ENCODE assay signal across 22 cellular contexts in genomic region chr14:90750191-90750590, GRCh38.
A peak's percentile ranks its signal among the peaks of the same experiment; 100 is the strongest.
DNase-seq lines count a peak whose midpoint lies in the region; ATAC-seq, FAIRE-seq and TF ChIP-seq lines count a peak whose summit lies in the region.
"Had no signal": no experiment of that assay in that cellular context is flagged by ENCODE, and none has a peak within 500 bp of the region (broad histone marks: within the 10 kb centered on the region; RNA-seq: fewer than 3 reads in every experiment).

No MANE protein-coding gene starts in this region.

- H3K4me2 ChIP-seq in HepG2 (ENCODE audit: low read depth, low read length) (no peak overlapping the region), neuronal stem cell (ENCODE audit: insufficient read depth, low read length, poor library complexity, severe bottlenecking) (no peak overlapping the region)
- H3K4me2 ChIP-seq: A549; BLaER1 treated with 17β-estradiol and CSF1 and Interleukin-3, amounts not matched to agents 10 nM and 100 nM had no signal

- no peaks in the 10 kb centered on the region for H3K9me3 ChIP-seq in liver (ENCODE audit: control insufficient read depth in 4 of 4, low read length in 3 of 4)
- no peaks in the 10 kb centered on the region for H3K9me3 ChIP-seq in HepG2 (ENCODE audit: low read length)
- peaks cover 8% of the 10 kb centered on the region for H3K9me3 ChIP-seq in psoas muscle
- H3K9me3 ChIP-seq in skeletal muscle tissue (ENCODE audit: control insufficient read depth in 3 of 3, low read length in 3 of 3) = peaks cover 0 to 4% (median 0%) of the 10 kb centered on the region in 3 donors
- H3K9me3 ChIP-seq in neuronal stem cell (replicated peaks in 1 of 2; ENCODE audit: control insufficient read depth in 2 of 2, insufficient read depth in 1 of 2, low read depth in 1 of 2, low read length in 2 of 2) = peaks cover 0 to 18% of the 10 kb centered on the region in 2 donors

- H3K27me3 ChIP-seq in liver (ENCODE audit: control insufficient read depth in 4 of 4, insufficient read depth in 4 of 4, low read length in 3 of 4) (no peaks in the 10 kb centered on the region), HepG2 (ENCODE audit: control insufficient read depth in 1 of 2, insufficient read depth in 2 of 2, low read length in 2 of 2) (no peaks in the 10 kb centered on the region; a peak in 1 of 5 replicates), psoas muscle (ENCODE audit: insufficient read depth in 3 of 3, low read length in 2 of 3) (no peaks in the 10 kb centered on the region), skeletal muscle tissue (ENCODE audit: control insufficient read depth in 3 of 3, insufficient read depth in 3 of 3, low read length in 3 of 3) (no peaks in the 10 kb centered on the region), brain microvascular endothelial cell (replicated peaks) (no peaks in the 10 kb centered on the region), neuronal stem cell (ENCODE audit: control insufficient read depth in 3 of 3, insufficient read depth in 3 of 3, low read depth in 1 of 3, low read length in 3 of 3) (no peaks in the 10 kb centered on the region)
- H3K27me3 ChIP-seq: BLaER1 treated with 17β-estradiol and CSF1 and Interleukin-3, amounts not matched to agents 10 nM and 100 nM had no signal

- H3K9ac ChIP-seq in liver (ENCODE audit: low read depth in 1 of 2, low read length in 2 of 2) (no peak overlapping the region), HepG2 (ENCODE audit: insufficient read depth, low read depth, low read length) (no peak overlapping the region), skeletal muscle tissue (ENCODE audit: low read depth in 1 of 3, low read length in 3 of 3) (no peak overlapping the region), neuronal stem cell (ENCODE audit: low read depth, low read length, poor library complexity) (no peak overlapping the region)
- H3K9ac ChIP-seq: BLaER1 treated with 17β-estradiol and CSF1 and Interleukin-3, amounts not matched to agents 10 nM and 100 nM had no signal

- FAIRE-seq in HepG2 (lab: Jason Lieb, UNC) = no peak
- FAIRE-seq: A549, D721Med, G401.6, GM12891, GM19239 had no signal

- POLR2A ChIA-PET in HepG2 (lab: Yijun Ruan, JAX) = no interaction called here

- no peak for TF ChIP-seq EP300 in HepG2 (IDR thresholded peaks at IDR 0.05; ENCODE audit: low read depth in 2 of 2, low read length in 2 of 2)
- no peak for TF ChIP-seq EP300 in HepG2 (CRISPR knock-in tag; IDR thresholded peaks at IDR 0.05; ENCODE audit: borderline replicate concordance)

- TF ChIP-seq CTCF in liver (IDR thresholded peaks at IDR 0.05; ENCODE audit: low read depth, low read length, missing input control) (no peak), HepG2 (CRISPR knock-in tag; IDR thresholded peaks at IDR 0.05) (no peak), psoas muscle (IDR thresholded peaks at IDR 0.05) (no peak), brain microvascular endothelial cell (IDR thresholded peaks at IDR 0.05; ENCODE audit: low read depth, low read length, missing control alignments) (no peak)

- no peak overlapping the region for H3K4ac ChIP-seq in neuronal stem cell (ENCODE audit: low read length)

- no peak overlapping the region for H2AFZ ChIP-seq in HepG2 (ENCODE audit: low read length)
- no peak overlapping the region for H2AFZ ChIP-seq in neuronal stem cell (ENCODE audit: low read length)

- no peak overlapping the region for H3K23ac ChIP-seq in neuronal stem cell (ENCODE audit: low read depth, low read length, poor library complexity)

- H3K79me2 ChIP-seq in HepG2 (ENCODE audit: insufficient read depth, low read length) = no peaks in the 10 kb centered on the region

- no peak overlapping the region for H3K4me3 ChIP-seq in liver (ENCODE audit: low read depth in 1 of 3, low read length in 3 of 3)
- no peak overlapping the region for H3K4me3 ChIP-seq in HepG2 (replicated peaks in 1 of 3; ENCODE audit: insufficient read depth in 1 of 3, low read depth in 2 of 3, low read length in 3 of 3)
- H3K4me3 ChIP-seq in psoas muscle = no peak overlapping the region
- H3K4me3 ChIP-seq in skeletal muscle tissue (ENCODE audit: low read length in 3 of 3) = no peak overlapping the region
- H3K4me3 ChIP-seq in brain microvascular endothelial cell (ENCODE audit: low read depth, low read length) = no peak overlapping the region
- no peak overlapping the region for H3K4me3 ChIP-seq in neuronal stem cell (ENCODE audit: low read length in 2 of 2)
- H3K4me3 ChIP-seq: A549; BLaER1 treated with 17β-estradiol and CSF1 and Interleukin-3, amounts not matched to agents 10 nM and 100 nM had no signal

- H4K8ac ChIP-seq in neuronal stem cell (ENCODE audit: low read depth, low read length) = no peak overlapping the region

- H3K4me1 ChIP-seq in liver (ENCODE audit: control insufficient read depth in 4 of 4, insufficient read depth in 4 of 4, low read length in 3 of 4) = peaks cover 0 to 4% (median 1%) of the 10 kb centered on the region in 4 donors
- no peaks in the 10 kb centered on the region for H3K4me1 ChIP-seq in HepG2 (ENCODE audit: insufficient read depth, low read length)
- H3K4me1 ChIP-seq in psoas muscle = peaks cover 17% of the 10 kb centered on the region
- peaks cover 14 to 15% (median 14%) of the 10 kb centered on the region in 3 donors for H3K4me1 ChIP-seq in skeletal muscle tissue (ENCODE audit: control insufficient read depth in 3 of 3, insufficient read depth in 3 of 3, low read length in 3 of 3)
- H3K4me1 ChIP-seq in neuronal stem cell (ENCODE audit: control insufficient read depth in 2 of 2, insufficient read depth in 1 of 2, low read depth in 1 of 2, low read length in 2 of 2) = no peaks in the 10 kb centered on the region
- H3K4me1 ChIP-seq: A549; BLaER1 treated with 17β-estradiol and CSF1 and Interleukin-3, amounts not matched to agents 10 nM and 100 nM had no signal

- H3K27ac ChIP-seq in liver (ENCODE audit: low read depth in 1 of 2, low read length in 2 of 2) (no peak overlapping the region), HepG2 (ENCODE audit: extremely low read length, insufficient read depth, low read length) (no peak overlapping the region), psoas muscle (peak overlapping the region; percentile 98), skeletal muscle tissue (ENCODE audit: low read depth, low read length) (peak overlapping the region; percentile 87), brain microvascular endothelial cell (no peak overlapping the region), neuronal stem cell (replicated peaks; ENCODE audit: low read length) (no peak overlapping the region)
- H3K27ac ChIP-seq: 22Rv1; A549; BLaER1 treated with 17β-estradiol and CSF1 and Interleukin-3, amounts not matched to agents 10 nM and 100 nM; C4-2B had no signal

- BruUV-seq in HepG2 (replicated peaks; lab: Mats Ljungman, UMichigan) = no TSS peak

- H2AK5ac ChIP-seq in neuronal stem cell (ENCODE audit: low read depth, low read length) = no peak overlapping the region

- no peak overlapping the region for H2BK120ac ChIP-seq in neuronal stem cell (ENCODE audit: low read depth, low read length)

- H2BK15ac ChIP-seq in neuronal stem cell (ENCODE audit: low read length) = no peak overlapping the region

- H3K18ac ChIP-seq in neuronal stem cell (ENCODE audit: low read length) = no peak overlapping the region

- no peak overlapping the region for H3K14ac ChIP-seq in neuronal stem cell (ENCODE audit: low read length)

- H4K91ac ChIP-seq in neuronal stem cell (ENCODE audit: low read depth, low read length, poor library complexity) = no peak overlapping the region

- H3K79me1 ChIP-seq in neuronal stem cell (ENCODE audit: low read depth, low read length) = no peaks in the 10 kb centered on the region

- TF ChIP-seq POLR2A in HepG2 (IDR thresholded peaks at IDR 0.05; ENCODE audit: insufficient read depth in 1 of 2, low read depth in 2 of 2, low read length in 2 of 2) = no peak

- CTCF ChIA-PET in HepG2 (lab: Yijun Ruan, JAX; ENCODE audit: low intra/inter-chr PET ratio, low total read pairs) = no interaction called here

- intact Hi-C loops in HepG2 (cut with micrococcal nuclease; ENCODE audit: unreplicated experiment) (no loop called here), psoas muscle (cut with DNase I) (no loop called here)

- no peak for DNase-seq in HepG2 (ENCODE audit: low spot score)
- no peak for DNase-seq in left lobe of liver (ENCODE audit: low spot score)
- no peak for DNase-seq in psoas muscle
- no peak for DNase-seq in brain microvascular endothelial cell
- DNase-seq in neuronal stem cell (ENCODE audit: low spot score) = no peak
- DNase-seq: AML-193; CD4-positive, alpha-beta T cell; CD8-positive, alpha-beta memory T cell; COR-L47; DMS79 treated with DMSO at 0.1 percent for 48 hours; GF-D8 had no signal

- ATAC-seq in HepG2 = no peak
- ATAC-seq in left lobe of liver = peak; percentile 74
- ATAC-seq in psoas muscle = peak in 3 of 4 donors; percentile 3 to 15 (median 5)
- no peak for ATAC-seq in HG03280 (IDR thresholded peaks at IDR 0.05; ENCODE audit: unreplicated experiment)
- ATAC-seq: A549 had no signal

- no peak overlapping the region for H2BK5ac ChIP-seq in neuronal stem cell (ENCODE audit: low read length)

- H3K36me3 ChIP-seq in liver (ENCODE audit: control insufficient read depth in 4 of 4, insufficient read depth in 3 of 4, low read depth in 1 of 4, low read length in 3 of 4) = peaks cover 0 to 2% (median under 1%) of the 10 kb centered on the region in 4 donors
- H3K36me3 ChIP-seq in HepG2 (replicated peaks in 1 of 2; ENCODE audit: control insufficient read depth in 1 of 2, insufficient read depth in 2 of 2, low read length in 2 of 2) = no peaks in the 10 kb centered on the region
- H3K36me3 ChIP-seq in psoas muscle (ENCODE audit: insufficient read depth in 1 of 2, low read depth in 1 of 2) = no peaks in the 10 kb centered on the region
- no peaks in the 10 kb centered on the region for H3K36me3 ChIP-seq in skeletal muscle tissue (ENCODE audit: control insufficient read depth in 3 of 3, insufficient read depth in 3 of 3, low read length in 3 of 3)
- H3K36me3 ChIP-seq in brain microvascular endothelial cell (replicated peaks) = no peaks in the 10 kb centered on the region
- no peaks in the 10 kb centered on the region for H3K36me3 ChIP-seq in neuronal stem cell (replicated peaks in 1 of 2; ENCODE audit: control insufficient read depth in 2 of 2, insufficient read depth in 2 of 2, low read length in 2 of 2)

- TF ChIP-seq RAD21 in liver (IDR thresholded peaks at IDR 0.05) (no peak), HepG2 (CRISPR knock-in tag; IDR thresholded peaks at IDR 0.05) (no peak)

- in situ Hi-C loops in HepG2 (cut with HindIII; ENCODE audit: extremely low pct_ligation_motif_present, low pct_unique_long_range_greater_than_20kb) = no loop called here
- in situ Hi-C loops in brain microvascular endothelial cell (cut with HindIII; ENCODE audit: low pct_ligation_motif_present, low sequenced_read_pairs) = no loop called here

- H4K20me1 ChIP-seq in HepG2 (ENCODE audit: insufficient read depth, low read length) = no peaks in the 10 kb centered on the region

- no peak overlapping the region for H2BK12ac ChIP-seq in neuronal stem cell (ENCODE audit: low read length)

TF ChIP-seq in liver, 16 proteins besides CTCF, POLR2A, EP300 and RAD21 (continues in another document):
- TF ChIP-seq FOXA2 (IDR thresholded peaks at IDR 0.05) = no peak
- no peak for TF ChIP-seq YY1 (IDR thresholded peaks at IDR 0.05)
- peak; percentile 31 to 32 for TF ChIP-seq HNF4A (conservative IDR thresholded peaks at IDR 0.05)

TF ChIP-seq in HepG2, 621 proteins besides CTCF, POLR2A, EP300 and RAD21 (continues in another document):
- no peak for TF ChIP-seq ZFP1 (CRISPR knock-in tag; IDR thresholded peaks at IDR 0.05)

Comparison
In these comparisons a context has a peak if more than half of its experiments do, and no peak if none do; other contexts are left out.
1. H3K27ac ChIP-seq: peak in psoas muscle (single experiment) and skeletal muscle tissue (single experiment); none in liver (0 of 2), HepG2 (single experiment), brain microvascular endothelial cell (single experiment) and neuronal stem cell (single experiment).
2. ATAC-seq: peak in left lobe of liver (single experiment) and psoas muscle (3 of 4); none in HepG2 (single experiment) and HG03280 (single experiment).